Comparison of ENCODE assay signal across 7 cellular contexts in the genomic region with DNA sequence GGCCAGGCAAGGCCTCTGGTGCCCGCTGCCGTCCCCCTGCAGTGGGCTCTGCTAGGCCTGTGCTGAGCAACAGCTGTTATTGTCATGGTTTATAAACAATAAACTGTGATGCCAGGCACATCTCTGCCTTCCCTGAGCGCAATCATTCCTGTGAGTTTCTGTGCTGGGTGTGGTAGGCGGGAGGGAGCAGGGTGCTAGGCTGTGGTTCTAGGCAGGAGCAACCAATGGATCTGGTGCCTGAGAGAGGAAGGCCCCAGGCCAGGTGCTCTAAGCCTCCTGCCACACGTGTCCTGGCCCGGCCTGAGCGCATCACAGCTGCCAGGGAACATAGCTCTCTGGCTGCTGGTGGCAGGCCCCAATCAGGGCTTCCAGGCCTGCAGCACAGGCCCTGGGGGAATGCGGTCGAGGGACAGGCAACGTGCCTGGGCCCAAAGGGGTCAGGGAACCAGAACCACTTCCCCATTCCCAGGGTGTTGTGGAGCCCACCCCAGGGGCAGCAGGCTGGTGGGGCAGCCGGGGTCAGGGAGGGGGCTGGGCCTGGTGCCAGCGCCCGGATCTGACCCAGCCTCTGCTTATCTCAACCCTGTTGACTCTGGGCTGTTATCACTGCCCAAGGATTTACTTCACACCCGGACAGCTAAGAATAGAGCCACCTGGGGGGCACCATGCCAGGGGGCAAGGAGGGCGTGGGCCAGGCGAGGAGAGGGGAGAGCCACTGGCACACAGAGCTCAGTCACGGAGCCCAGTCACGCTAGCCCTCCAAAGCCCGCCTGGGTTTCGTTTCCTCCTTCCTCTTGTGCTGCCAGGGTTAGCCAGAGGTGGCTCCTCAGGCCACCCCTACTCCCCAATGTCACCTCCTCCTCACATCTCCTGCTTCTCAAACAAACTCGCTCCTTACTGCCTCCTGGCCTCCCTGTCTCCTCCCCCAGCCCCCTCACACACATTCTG. TPM values are rescaled to one million over a fixed set of nuclear protein-coding genes. Genes with fewer than 3 reads are reported as not detected.
A peak's percentile ranks its signal among the peaks of the same experiment; 100 is the strongest.
DNase-seq lines count a peak whose midpoint lies in the region; ATAC-seq, FAIRE-seq and TF ChIP-seq lines count a peak whose summit lies in the region.

No MANE protein-coding gene starts in this region.

- no peak for TF ChIP-seq EP300 in HepG2 (IDR thresholded peaks at IDR 0.05; ENCODE audit: low read depth in 2 of 2, low read length in 2 of 2)
- TF ChIP-seq EP300 in HepG2 (CRISPR knock-in tag; IDR thresholded peaks at IDR 0.05; ENCODE audit: borderline replicate concordance): no peak
- TF ChIP-seq EP300 in esophagus muscularis mucosa (IDR thresholded peaks at IDR 0.05): no peak

- H3K9me3 ChIP-seq in HepG2 (ENCODE audit: low read length) (no peaks in the 10 kb centered on the region), esophagus muscularis mucosa (no peaks in the 10 kb centered on the region), prostate gland (no peaks in the 10 kb centered on the region)

- no TSS peak for BruUV-seq in HepG2 (replicated peaks; lab: Mats Ljungman, UMichigan)

- POLR2A ChIA-PET in HepG2 (lab: Yijun Ruan, JAX): no interaction called here

- H3K4me3 ChIP-seq in HepG2 (replicated peaks in 1 of 3; ENCODE audit: insufficient read depth in 1 of 3, low read depth in 2 of 3, low read length in 3 of 3) (no peak overlapping the region; a peak in 1 of 6 replicates), esophagus muscularis mucosa (no peak overlapping the region), prostate gland (no peak overlapping the region)

- CTCF ChIA-PET in HepG2 (lab: Yijun Ruan, JAX; ENCODE audit: low intra/inter-chr PET ratio, low total read pairs): no interaction called here

- WGBS in HepG2 (ENCODE audit: low lambda C conversion rate): 29% methylated on average over 8 of the region's 21 CpGs
- WGBS in esophagus muscularis mucosa: 57% methylated on average over 19 of the region's 21 CpGs
- 77% methylated on average over 21 of the region's 21 CpGs for WGBS in prostate gland

- H2AFZ ChIP-seq in HepG2 (ENCODE audit: low read length): no peak overlapping the region

- H3K4me1 ChIP-seq in HepG2 (ENCODE audit: insufficient read depth, low read length) (peaks cover 14% of the 10 kb centered on the region; the same call in 1 of the 2 replicates), esophagus muscularis mucosa (peaks cover 0 to 8% (median 0%) of the 10 kb centered on the region in 4 donors), prostate gland (replicated peaks) (no peaks in the 10 kb centered on the region)

- FAIRE-seq in HepG2 (lab: Jason Lieb, UNC): no peak

- in situ Hi-C loops in GM18951 (cut with MboI; ENCODE audit: low sequenced_read_pairs, unreplicated experiment) (no loop called here), HepG2 (cut with HindIII; ENCODE audit: extremely low pct_ligation_motif_present, low pct_unique_long_range_greater_than_20kb) (no loop called here)

- intact Hi-C loops in HepG2 (cut with micrococcal nuclease; ENCODE audit: unreplicated experiment): no loop called here
- intact Hi-C loops in esophagus muscularis mucosa (cut with DNase I): no loop called here
- intact Hi-C loops in prostate gland (cut with DNase I): no loop called here

- no peak for TF ChIP-seq RAD21 in HepG2 (CRISPR knock-in tag; IDR thresholded peaks at IDR 0.05)

- H3K27me3 ChIP-seq in HepG2 (ENCODE audit: control insufficient read depth in 1 of 2, insufficient read depth in 2 of 2, low read length in 2 of 2) (peaks cover 7 to 61% of the 10 kb centered on the region in 2 experiments; a peak in 4 of 5 replicates), esophagus muscularis mucosa (no peaks in the 10 kb centered on the region), prostate gland (replicated peaks; ENCODE audit: insufficient read depth) (no peaks in the 10 kb centered on the region)

- no peak overlapping the region for H3K9ac ChIP-seq in HepG2 (ENCODE audit: insufficient read depth, low read depth, low read length)

- TF ChIP-seq POLR2A in GM18951 (IDR thresholded peaks at IDR 0.05; ENCODE audit: extremely low read depth, insufficient read depth, insufficient read length) (peak; percentile 33), Raji (IDR thresholded peaks at IDR 0.05; ENCODE audit: insufficient read depth, low read depth, low read length) (0 out of 2 replicates have a peak, but pooled peaks have one; percentile 3), HepG2 (IDR thresholded peaks at IDR 0.05; ENCODE audit: insufficient read depth in 1 of 2, low read depth in 2 of 2, low read length in 2 of 2) (no peak), esophagus muscularis mucosa (IDR thresholded peaks at IDR 0.05; ENCODE audit: low read depth) (no peak), prostate gland (IDR thresholded peaks at IDR 0.05) (no peak)

- H3K36me3 ChIP-seq in HepG2 (replicated peaks in 1 of 2; ENCODE audit: control insufficient read depth in 1 of 2, insufficient read depth in 2 of 2, low read length in 2 of 2) (no peaks in the 10 kb centered on the region), esophagus muscularis mucosa (peaks cover 0 to 3% (median 0%) of the 10 kb centered on the region in 4 donors), prostate gland (no peaks in the 10 kb centered on the region)

- DNase-seq in HepG2 (ENCODE audit: low spot score) (no peak), NCI-H345 treated with DMSO at 0.1 percent for 48 hours (lab: John Stamatoyannopoulos, UW; ENCODE audit: unreplicated experiment) (no peak), esophagus muscularis mucosa (ENCODE audit: extremely low spot score) (no peak), prostate gland (ENCODE audit: low spot score) (no peak)

- TF ChIP-seq CTCF in HepG2 (CRISPR knock-in tag; IDR thresholded peaks at IDR 0.05) (no peak), esophagus muscularis mucosa (IDR thresholded peaks at IDR 0.05) (no peak), prostate gland (IDR thresholded peaks at IDR 0.05) (no peak)

- H3K79me2 ChIP-seq in HepG2 (ENCODE audit: insufficient read depth, low read length): no peaks in the 10 kb centered on the region

- H3K4me2 ChIP-seq in HepG2 (ENCODE audit: low read depth, low read length): peak overlapping the region; percentile 48

- H3K27ac ChIP-seq in HepG2 (ENCODE audit: extremely low read length, insufficient read depth, low read length) (no peak overlapping the region), esophagus muscularis mucosa (replicated peaks in 1 of 4) (no peak overlapping the region), prostate gland (no peak overlapping the region)

- peak; percentile 75 for ATAC-seq in HG02763 (IDR thresholded peaks at IDR 0.05; ENCODE audit: unreplicated experiment)
- ATAC-seq in HepG2: peak; percentile 70

- H4K20me1 ChIP-seq in HepG2 (ENCODE audit: insufficient read depth, low read length): no peaks in the 10 kb centered on the region

RNA-seq across cellular contexts. Expression of gene TRIM46, which starts 11.5 kb away (rescaled TPM):
- total RNA-seq in HepG2 (2016; rRNA removed; fragmentation: Illumina TruSeq; extraction: Trizol) (0.04 and 0.08 TPM in 2 replicates), esophagus muscularis mucosa (1 to 10 TPM in 1 of 4 donors, under 1 TPM in 2, not detected in 1; 0.13 to 1.7 (median 0.17) TPM), prostate gland (1 to 10 TPM in 1 of 2 donors, under 1 TPM in 1; 0.14 to 1.6 TPM)
- not detected in 2 replicates for total RNA-seq in HepG2 (2016; cell fraction: cytosol; rRNA removed; fragmentation: Illumina TruSeq; extraction: Trizol; ENCODE audit: low read depth)
- total RNA-seq in HepG2 (2016; cell fraction: insoluble cytoplasmic fraction; rRNA removed; fragmentation: Illumina TruSeq; extraction: Trizol): 0.04 TPM in 1 of 2 replicates, not detected in the other
- not detected in 2 replicates for total RNA-seq in HepG2 (2016; cell fraction: membrane; rRNA removed; fragmentation: Illumina TruSeq; extraction: Trizol)
- not detected in 2 replicates for total RNA-seq in HepG2 (2016; cell fraction: nucleus; rRNA removed; fragmentation: Illumina TruSeq; extraction: Trizol)
- 0.09 and 0.12 TPM in 2 replicates for polyA plus RNA-seq in HepG2 (2011; rRNA removed)
- 0.04 and 0.11 TPM in 2 replicates for polyA plus RNA-seq in HepG2 (2011; cell fraction: cytosol; rRNA removed)
- 0.43 and 0.47 TPM in 2 replicates for polyA plus RNA-seq in HepG2 (2011; cell fraction: nucleus; rRNA removed)
- 0.15 and 0.25 TPM in 2 replicates for polyA plus RNA-seq in HepG2 (2012)
- polyA plus RNA-seq in HepG2 (2016; cell fraction: cytosol; fragmentation: Illumina TruSeq; extraction: Trizol; ENCODE audit: low read depth): 0.02 and 0.05 TPM in 2 replicates
- not detected in 2 replicates for polyA plus RNA-seq in HepG2 (2016; cell fraction: insoluble cytoplasmic fraction; fragmentation: Illumina TruSeq; extraction: Trizol; ENCODE audit: low read depth)
- 0.05 and 0.08 TPM in 2 replicates for polyA plus RNA-seq in HepG2 (2016; cell fraction: membrane; fragmentation: Illumina TruSeq; extraction: Trizol; ENCODE audit: low read depth)
- polyA plus RNA-seq in HepG2 (2016; cell fraction: nucleus; fragmentation: Illumina TruSeq; extraction: Trizol; ENCODE audit: insufficient read depth, low read depth): 0.21 TPM in 1 of 2 replicates, not detected in the other
- 0.12 and 0.19 TPM in 2 replicates for polyA minus RNA-seq in HepG2 (2011; rRNA and poly(A)+ RNA removed; ENCODE audit: low replicate concordance)
- polyA minus RNA-seq in HepG2 (2011; cell fraction: cytosol; rRNA and poly(A)+ RNA removed): not detected in 2 replicates
- polyA minus RNA-seq in HepG2 (2011; cell fraction: nucleus; rRNA and poly(A)+ RNA removed): not detected in 2 replicates

RNA-seq across cellular contexts. Expression of gene KRTCAP2, which starts 12.0 kb away (rescaled TPM):
- total RNA-seq in HepG2 (2016; rRNA removed; fragmentation: Illumina TruSeq; extraction: Trizol) (48.5 and 79.4 TPM in 2 replicates), esophagus muscularis mucosa (100 to 1,000 TPM in 2 of 4 donors, 10 to 100 TPM in 2; 76.0 to 146 (median 108) TPM), prostate gland (100 to 1,000 TPM; 111 to 236 TPM)
- 40.0 and 49.4 TPM in 2 replicates for total RNA-seq in HepG2 (2016; cell fraction: cytosol; rRNA removed; fragmentation: Illumina TruSeq; extraction: Trizol; ENCODE audit: low read depth)
- total RNA-seq in HepG2 (2016; cell fraction: insoluble cytoplasmic fraction; rRNA removed; fragmentation: Illumina TruSeq; extraction: Trizol): 40.7 and 78.5 TPM in 2 replicates
- total RNA-seq in HepG2 (2016; cell fraction: membrane; rRNA removed; fragmentation: Illumina TruSeq; extraction: Trizol): 33.6 and 41.0 TPM in 2 replicates
- total RNA-seq in HepG2 (2016; cell fraction: nucleus; rRNA removed; fragmentation: Illumina TruSeq; extraction: Trizol): 50.0 and 52.6 TPM in 2 replicates
- polyA plus RNA-seq in HepG2 (2011; rRNA removed): 77.3 and 89.3 TPM in 2 replicates
- 125 and 155 TPM in 2 replicates for polyA plus RNA-seq in HepG2 (2011; cell fraction: cytosol; rRNA removed)
- 119 and 133 TPM in 2 replicates for polyA plus RNA-seq in HepG2 (2011; cell fraction: nucleus; rRNA removed)
- 73.3 and 73.7 TPM in 2 replicates for polyA plus RNA-seq in HepG2 (2012)
- polyA plus RNA-seq in HepG2 (2016; cell fraction: cytosol; fragmentation: Illumina TruSeq; extraction: Trizol; ENCODE audit: low read depth): 64.6 and 72.6 TPM in 2 replicates
- 47.5 and 61.4 TPM in 2 replicates for polyA plus RNA-seq in HepG2 (2016; cell fraction: insoluble cytoplasmic fraction; fragmentation: Illumina TruSeq; extraction: Trizol; ENCODE audit: low read depth)
- polyA plus RNA-seq in HepG2 (2016; cell fraction: membrane; fragmentation: Illumina TruSeq; extraction: Trizol; ENCODE audit: low read depth): 49.4 and 56.2 TPM in 2 replicates
- 120 and 121 TPM in 2 replicates for polyA plus RNA-seq in HepG2 (2016; cell fraction: nucleus; fragmentation: Illumina TruSeq; extraction: Trizol; ENCODE audit: insufficient read depth, low read depth)
- polyA minus RNA-seq in HepG2 (2011; rRNA and poly(A)+ RNA removed; ENCODE audit: low replicate concordance): 182 and 884 TPM in 2 replicates
- 27.3 and 38.2 TPM in 2 replicates for polyA minus RNA-seq in HepG2 (2011; cell fraction: cytosol; rRNA and poly(A)+ RNA removed)
- 22.9 and 23.5 TPM in 2 replicates for polyA minus RNA-seq in HepG2 (2011; cell fraction: nucleus; rRNA and poly(A)+ RNA removed)

RNA-seq across cellular contexts. Expression of gene THBS3, which starts 22.6 kb away (rescaled TPM):
- total RNA-seq in HepG2 (2016; rRNA removed; fragmentation: Illumina TruSeq; extraction: Trizol) (0.39 and 0.86 TPM in 2 replicates), esophagus muscularis mucosa (10 to 100 TPM; 16.2 to 37.4 (median 23.4) TPM), prostate gland (10 to 100 TPM; 13.1 to 38.5 TPM)
- 0.30 TPM in 1 of 2 replicates, not detected in the other for total RNA-seq in HepG2 (2016; cell fraction: cytosol; rRNA removed; fragmentation: Illumina TruSeq; extraction: Trizol; ENCODE audit: low read depth)
- 0.77 and 0.95 TPM in 2 replicates for total RNA-seq in HepG2 (2016; cell fraction: insoluble cytoplasmic fraction; rRNA removed; fragmentation: Illumina TruSeq; extraction: Trizol)
- total RNA-seq in HepG2 (2016; cell fraction: membrane; rRNA removed; fragmentation: Illumina TruSeq; extraction: Trizol): 0.22 and 0.45 TPM in 2 replicates
- total RNA-seq in HepG2 (2016; cell fraction: nucleus; rRNA removed; fragmentation: Illumina TruSeq; extraction: Trizol): 0.94 and 1.8 TPM in 2 replicates
- polyA plus RNA-seq in HepG2 (2011; rRNA removed): 3.6 and 4.4 TPM in 2 replicates
- polyA plus RNA-seq in HepG2 (2011; cell fraction: cytosol; rRNA removed): 1.5 and 1.8 TPM in 2 replicates
- 19.9 and 26.8 TPM in 2 replicates for polyA plus RNA-seq in HepG2 (2011; cell fraction: nucleus; rRNA removed)
- 2.1 and 2.4 TPM in 2 replicates for polyA plus RNA-seq in HepG2 (2012)
- polyA plus RNA-seq in HepG2 (2016; cell fraction: cytosol; fragmentation: Illumina TruSeq; extraction: Trizol; ENCODE audit: low read depth): 0.14 and 0.26 TPM in 2 replicates
- polyA plus RNA-seq in HepG2 (2016; cell fraction: insoluble cytoplasmic fraction; fragmentation: Illumina TruSeq; extraction: Trizol; ENCODE audit: low read depth): 0.29 and 0.60 TPM in 2 replicates
- 0.10 and 0.31 TPM in 2 replicates for polyA plus RNA-seq in HepG2 (2016; cell fraction: membrane; fragmentation: Illumina TruSeq; extraction: Trizol; ENCODE audit: low read depth)
- polyA plus RNA-seq in HepG2 (2016; cell fraction: nucleus; fragmentation: Illumina TruSeq; extraction: Trizol; ENCODE audit: insufficient read depth, low read depth): 3.1 and 4.9 TPM in 2 replicates
- polyA minus RNA-seq in HepG2 (2011; rRNA and poly(A)+ RNA removed; ENCODE audit: low replicate concordance): 2.9 and 6.9 TPM in 2 replicates
- polyA minus RNA-seq in HepG2 (2011; cell fraction: cytosol; rRNA and poly(A)+ RNA removed): 1.4 and 1.5 TPM in 2 replicates
- 2.7 and 3.4 TPM in 2 replicates for polyA minus RNA-seq in HepG2 (2011; cell fraction: nucleus; rRNA and poly(A)+ RNA removed)

RNA-seq across cellular contexts. Expression of gene MTX1, which starts 23.4 kb away (rescaled TPM):
- 64.5 and 71.5 TPM in 2 replicates for total RNA-seq in HepG2 (2016; rRNA removed; fragmentation: Illumina TruSeq; extraction: Trizol)
- 20.6 and 22.4 TPM in 2 replicates for total RNA-seq in HepG2 (2016; cell fraction: cytosol; rRNA removed; fragmentation: Illumina TruSeq; extraction: Trizol; ENCODE audit: low read depth)
- 65.0 and 76.3 TPM in 2 replicates for total RNA-seq in HepG2 (2016; cell fraction: insoluble cytoplasmic fraction; rRNA removed; fragmentation: Illumina TruSeq; extraction: Trizol)
- 23.2 and 26.5 TPM in 2 replicates for total RNA-seq in HepG2 (2016; cell fraction: membrane; rRNA removed; fragmentation: Illumina TruSeq; extraction: Trizol)
- total RNA-seq in HepG2 (2016; cell fraction: nucleus; rRNA removed; fragmentation: Illumina TruSeq; extraction: Trizol): 35.2 and 36.8 TPM in 2 replicates
- polyA plus RNA-seq in HepG2 (2011; rRNA removed): 72.6 and 85.1 TPM in 2 replicates
- 61.1 and 90.3 TPM in 2 replicates for polyA plus RNA-seq in HepG2 (2011; cell fraction: cytosol; rRNA removed)
- 55.1 and 59.0 TPM in 2 replicates for polyA plus RNA-seq in HepG2 (2011; cell fraction: nucleus; rRNA removed)
- polyA plus RNA-seq in HepG2 (2012): 37.3 and 38.1 TPM in 2 replicates
- polyA plus RNA-seq in HepG2 (2016; cell fraction: cytosol; fragmentation: Illumina TruSeq; extraction: Trizol; ENCODE audit: low read depth): 25.0 and 25.6 TPM in 2 replicates
- polyA plus RNA-seq in HepG2 (2016; cell fraction: insoluble cytoplasmic fraction; fragmentation: Illumina TruSeq; extraction: Trizol; ENCODE audit: low read depth): 73.9 and 74.4 TPM in 2 replicates
- 19.9 and 21.6 TPM in 2 replicates for polyA plus RNA-seq in HepG2 (2016; cell fraction: membrane; fragmentation: Illumina TruSeq; extraction: Trizol; ENCODE audit: low read depth)
- 49.3 and 57.4 TPM in 2 replicates for polyA plus RNA-seq in HepG2 (2016; cell fraction: nucleus; fragmentation: Illumina TruSeq; extraction: Trizol; ENCODE audit: insufficient read depth, low read depth)
- 129 and 176 TPM in 2 replicates for polyA minus RNA-seq in HepG2 (2011; rRNA and poly(A)+ RNA removed; ENCODE audit: low replicate concordance)
- 27.0 and 36.4 TPM in 2 replicates for polyA minus RNA-seq in HepG2 (2011; cell fraction: cytosol; rRNA and poly(A)+ RNA removed)
- 23.9 and 27.6 TPM in 2 replicates for polyA minus RNA-seq in HepG2 (2011; cell fraction: nucleus; rRNA and poly(A)+ RNA removed)
- total RNA-seq in esophagus muscularis mucosa: 10 to 100 TPM; 34.1 to 52.8 (median 38.0) TPM
- 10 to 100 TPM; 49.6 to 57.1 TPM for total RNA-seq in prostate gland

RNA-seq across cellular contexts. Expression of gene DPM3, which starts 44.8 kb away (rescaled TPM):
- total RNA-seq in HepG2 (2016; rRNA removed; fragmentation: Illumina TruSeq; extraction: Trizol) (14.8 and 23.2 TPM in 2 replicates), esophagus muscularis mucosa (100 to 1,000 TPM in 2 of 4 donors, 10 to 100 TPM in 2; 54.5 to 176 (median 80.6) TPM), prostate gland (10 to 100 TPM; 93.6 to 97.0 TPM)
- total RNA-seq in HepG2 (2016; cell fraction: cytosol; rRNA removed; fragmentation: Illumina TruSeq; extraction: Trizol; ENCODE audit: low read depth): 29.5 and 29.8 TPM in 2 replicates
- total RNA-seq in HepG2 (2016; cell fraction: insoluble cytoplasmic fraction; rRNA removed; fragmentation: Illumina TruSeq; extraction: Trizol): 21.9 and 28.1 TPM in 2 replicates
- total RNA-seq in HepG2 (2016; cell fraction: membrane; rRNA removed; fragmentation: Illumina TruSeq; extraction: Trizol): 14.3 and 20.6 TPM in 2 replicates
- 18.3 and 22.2 TPM in 2 replicates for total RNA-seq in HepG2 (2016; cell fraction: nucleus; rRNA removed; fragmentation: Illumina TruSeq; extraction: Trizol)
- 53.4 and 61.7 TPM in 2 replicates for polyA plus RNA-seq in HepG2 (2011; rRNA removed)
- polyA plus RNA-seq in HepG2 (2011; cell fraction: cytosol; rRNA removed): 70.1 and 134 TPM in 2 replicates
- 64.8 and 67.2 TPM in 2 replicates for polyA plus RNA-seq in HepG2 (2011; cell fraction: nucleus; rRNA removed)
- polyA plus RNA-seq in HepG2 (2012): 39.2 and 68.2 TPM in 2 replicates
- 29.6 and 50.5 TPM in 2 replicates for polyA plus RNA-seq in HepG2 (2016; cell fraction: cytosol; fragmentation: Illumina TruSeq; extraction: Trizol; ENCODE audit: low read depth)
- polyA plus RNA-seq in HepG2 (2016; cell fraction: insoluble cytoplasmic fraction; fragmentation: Illumina TruSeq; extraction: Trizol; ENCODE audit: low read depth): 22.4 and 23.3 TPM in 2 replicates
- polyA plus RNA-seq in HepG2 (2016; cell fraction: membrane; fragmentation: Illumina TruSeq; extraction: Trizol; ENCODE audit: low read depth): 19.9 and 24.8 TPM in 2 replicates
- polyA plus RNA-seq in HepG2 (2016; cell fraction: nucleus; fragmentation: Illumina TruSeq; extraction: Trizol; ENCODE audit: insufficient read depth, low read depth): 44.3 and 46.0 TPM in 2 replicates
- polyA minus RNA-seq in HepG2 (2011; rRNA and poly(A)+ RNA removed; ENCODE audit: low replicate concordance): 23.2 and 26.3 TPM in 2 replicates
- polyA minus RNA-seq in HepG2 (2011; cell fraction: cytosol; rRNA and poly(A)+ RNA removed): 9.3 and 10.7 TPM in 2 replicates
- 3.2 and 5.7 TPM in 2 replicates for polyA minus RNA-seq in HepG2 (2011; cell fraction: nucleus; rRNA and poly(A)+ RNA removed)

Comparison
In these comparisons a context has a peak if more than half of its experiments do, and no peak if none do; other contexts are left out.
1. POLR2A ChIP-seq: peak in GM18951 (single experiment) and Raji (single experiment); none in HepG2 (0 of 2), esophagus muscularis mucosa (single experiment) and prostate gland (single experiment).
2. RNA of gene THBS3, which starts 22.6 kb away (total RNA-seq): 13.1 to 38.5 TPM in prostate gland and 16.2 to 37.4 TPM in esophagus muscularis mucosa; 0.22 to 1.8 TPM in HepG2; every median in the first group is over 4 times any median in the second.